16 cellular contexts compared by ENCODE assay signal in the genomic region with DNA sequence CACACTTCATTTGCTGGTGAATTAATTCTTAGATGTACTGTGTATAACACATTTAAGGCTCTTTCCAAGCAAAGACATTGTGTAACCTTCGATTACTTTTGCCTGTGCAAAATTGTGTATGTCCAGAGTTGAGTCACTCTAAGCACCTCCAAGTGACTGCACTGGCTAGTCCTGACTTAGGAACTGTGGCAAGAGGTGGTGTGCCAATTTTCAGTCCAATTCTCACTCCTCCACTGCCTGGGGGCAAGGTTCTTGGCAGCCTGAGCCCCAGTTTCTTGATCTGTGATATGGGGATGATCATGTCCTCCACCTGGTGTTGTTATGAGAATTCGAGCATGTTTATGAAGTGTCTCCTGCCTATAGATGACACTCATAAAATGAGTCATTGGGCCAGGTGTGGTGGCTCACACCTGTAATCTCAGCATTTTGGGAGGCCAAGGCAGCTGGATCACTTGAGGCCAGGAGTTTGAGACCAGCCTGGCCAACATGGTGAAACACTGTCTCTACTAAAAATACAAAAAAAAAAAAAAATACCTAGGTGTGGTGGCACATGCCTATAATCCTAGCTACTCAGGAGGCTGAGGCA.
"Had no signal": no experiment of that assay in that cellular context is flagged by ENCODE, and none has a peak within 500 bp of the region (broad histone marks: within the 10 kb centered on the region; RNA-seq: fewer than 3 reads in every experiment).

No MANE protein-coding gene starts in this region.

- H3K27me3 ChIP-seq: hepatocyte, neutrophil, sigmoid colon, thyroid gland, upper lobe of left lung, uterus had no signal

- H3K36me3 Mint-ChIP-seq: naive thymus-derived CD8-positive, alpha-beta T cell had no signal

- H3K9me3 Mint-ChIP-seq: effector memory CD8-positive, alpha-beta T cell; naive thymus-derived CD8-positive, alpha-beta T cell had no signal

- H3K4me1 Mint-ChIP-seq: naive thymus-derived CD8-positive, alpha-beta T cell had no signal

- H3K4me1 ChIP-seq: sigmoid colon, thyroid gland, upper lobe of left lung, uterus had no signal

- H2AFZ ChIP-seq: hepatocyte had no signal

- H3K9me3 ChIP-seq: neutrophil, sigmoid colon, thyroid gland, upper lobe of left lung, uterus had no signal

- H3K27ac ChIP-seq: hepatocyte, neutrophil, sigmoid colon, skin epidermis, thyroid gland, upper lobe of left lung, uterus had no signal

- H3K4me3 Mint-ChIP-seq: effector memory CD8-positive, alpha-beta T cell; naive thymus-derived CD8-positive, alpha-beta T cell had no signal

- DNase-seq: effector memory CD8-positive, alpha-beta T cell; foreskin melanocyte; kidney; left cardiac atrium; left ventricle myocardium superior; mesendoderm; naive thymus-derived CD8-positive, alpha-beta T cell; sigmoid colon; stimulated activated naive CD4-positive, alpha-beta T cell treated with Interleukin-2 at 50 U/mL for 16 hours; thyroid gland; upper lobe of left lung; uterus had no signal

- H3K36me3 ChIP-seq: neutrophil, sigmoid colon, thyroid gland, upper lobe of left lung, uterus had no signal

- H3K4me2 ChIP-seq: hepatocyte had no signal

- H3K27ac Mint-ChIP-seq: effector memory CD8-positive, alpha-beta T cell; naive thymus-derived CD8-positive, alpha-beta T cell had no signal

- H3K4me3 ChIP-seq: hepatocyte, lung, sigmoid colon, skin epidermis, thyroid gland, upper lobe of left lung, uterus had no signal
